8 cellular contexts compared by ENCODE assay signal in genomic region chr5:88666761-88667186, GRCh38.
A peak's percentile ranks its signal among the peaks of the same experiment; 100 is the strongest.
DNase-seq lines count a peak whose midpoint lies in the region; ATAC-seq and TF ChIP-seq lines count a peak whose summit lies in the region.

No MANE protein-coding gene starts in this region.

- peaks cover 33% of the 10 kb centered on the region for H3K4me1 ChIP-seq in A673 (ENCODE audit: insufficient read depth, low read length, poor library complexity, severe bottlenecking)

- H3K36me3 ChIP-seq in A673 (ENCODE audit: insufficient read depth, low read length, poor library complexity, severe bottlenecking): no peaks in the 10 kb centered on the region

- H3K4me1 Mint-ChIP-seq in activated CD8-positive, alpha-beta T cell treated with anti-CD3 and anti-CD28 coated beads, Interleukin-2, amount 10 ng/mL, durations not matched to agents 7 days and 5 days (ENCODE audit: low read depth): peaks cover 29% of the 10 kb centered on the region

- H3K36me3 Mint-ChIP-seq in activated CD8-positive, alpha-beta T cell treated with anti-CD3 and anti-CD28 coated beads, Interleukin-2, amount 10 ng/mL, durations not matched to agents 7 days and 5 days (ENCODE audit: low read depth): no peaks in the 10 kb centered on the region

- no TSS peak for BruUV-seq in A673 (replicated peaks; lab: Mats Ljungman, UMichigan)

- TF ChIP-seq POLR2A in GM19099 (IDR thresholded peaks at IDR 0.05; ENCODE audit: extremely low read depth, insufficient read length, low read depth): peak; percentile 5

- peak overlapping the region; percentile 50 for H3K4me3 ChIP-seq in A673 (ENCODE audit: low read depth, low read length, poor library complexity, severe bottlenecking)

- DNase-seq in A673 (ENCODE audit: low spot score): peak; percentile 44
- no peak for DNase-seq in activated CD8-positive, alpha-beta T cell treated with anti-CD3 and anti-CD28 coated beads, Interleukin-2, amount 10 ng/mL, durations not matched to agents 7 days and 5 days
- no peak for DNase-seq in GOT3 (lab: John Stamatoyannopoulos, UW)
- DNase-seq in NOMO-1 treated with dmso at 0.1 percent for 144 hours (lab: John Stamatoyannopoulos, UW; ENCODE audit: unreplicated experiment): no peak
- DNase-seq in cerebellar nuclear complex (lab: John Stamatoyannopoulos, UW): no peak

- no peak for TF ChIP-seq CTCF in A673 (conservative IDR thresholded peaks at IDR 0.05; ENCODE audit: low read depth, low read length)

- no peak overlapping the region for H3K27ac Mint-ChIP-seq in activated CD8-positive, alpha-beta T cell treated with anti-CD3 and anti-CD28 coated beads, Interleukin-2, amount 10 ng/mL, durations not matched to agents 7 days and 5 days

- ATAC-seq in HG03354 (IDR thresholded peaks at IDR 0.05; ENCODE audit: poor library complexity, severe bottlenecking, unreplicated experiment): peak; percentile 51
- peak; percentile 63 for ATAC-seq in activated CD8-positive, alpha-beta T cell treated with anti-CD3 and anti-CD28 coated beads, Interleukin-2, amount 10 ng/mL, durations not matched to agents 7 days and 5 days

- POLR2A ChIA-PET in A673 (lab: Charles Lee; ENCODE audit: low non-redundant PET): interaction anchor here (0.6 kb wide), 1 partner anchor 96 kb away, joined by 5 read pairs; no protein-coding TSS in a partner anchor
- POLR2A ChIA-PET in activated CD8-positive, alpha-beta T cell treated with anti-CD3 and anti-CD28 coated beads, Interleukin-2, amount 10 ng/mL, durations not matched to agents 7 days and 5 days (lab: Charles Lee): no interaction called here

- CTCF ChIA-PET in A673 (lab: Charles Lee): no interaction called here
- CTCF ChIA-PET in activated CD8-positive, alpha-beta T cell treated with anti-CD3 and anti-CD28 coated beads, Interleukin-2, amount 10 ng/mL, durations not matched to agents 7 days and 5 days (lab: Charles Lee): interaction anchor here (0.7 to 3.1 kb wide), 4 partner anchors 15 to 30 kb away, joined by 3 to 25 read pairs (median 6); no protein-coding TSS in a partner anchor

- peak overlapping the region; percentile 68 for H3K27ac ChIP-seq in A673 (ENCODE audit: low read depth, low read length, poor library complexity, severe bottlenecking)
- H3K27ac ChIP-seq in layer of hippocampus (ENCODE audit: low read depth, low read length): peak overlapping the region; percentile 80

- H3K27me3 ChIP-seq in A673 (replicated peaks; ENCODE audit: insufficient read depth, low read depth, low read length, poor library complexity) (no peaks in the 10 kb centered on the region), layer of hippocampus (ENCODE audit: control insufficient read depth, insufficient read depth, low read length) (no peaks in the 10 kb centered on the region)

- intact Hi-C loops in A673 (cut with micrococcal nuclease; ENCODE audit: unreplicated experiment): no loop called here

- H3K4me3 Mint-ChIP-seq in activated CD8-positive, alpha-beta T cell treated with anti-CD3 and anti-CD28 coated beads, Interleukin-2, amount 10 ng/mL, durations not matched to agents 7 days and 5 days: peak overlapping the region; percentile 79

- no peaks in the 10 kb centered on the region for H3K9me3 Mint-ChIP-seq in activated CD8-positive, alpha-beta T cell treated with anti-CD3 and anti-CD28 coated beads, Interleukin-2, amount 10 ng/mL, durations not matched to agents 7 days and 5 days (ENCODE audit: insufficient read depth)

- H3K27me3 Mint-ChIP-seq in activated CD8-positive, alpha-beta T cell treated with anti-CD3 and anti-CD28 coated beads, Interleukin-2, amount 10 ng/mL, durations not matched to agents 7 days and 5 days (ENCODE audit: low read depth): peaks cover 80% of the 10 kb centered on the region

- no peaks in the 10 kb centered on the region for H3K9me3 ChIP-seq in A673 (ENCODE audit: low read depth, low read length, poor library complexity, severe bottlenecking)
